ENCODE assay signal across 9 cellular contexts in the genomic region with DNA sequence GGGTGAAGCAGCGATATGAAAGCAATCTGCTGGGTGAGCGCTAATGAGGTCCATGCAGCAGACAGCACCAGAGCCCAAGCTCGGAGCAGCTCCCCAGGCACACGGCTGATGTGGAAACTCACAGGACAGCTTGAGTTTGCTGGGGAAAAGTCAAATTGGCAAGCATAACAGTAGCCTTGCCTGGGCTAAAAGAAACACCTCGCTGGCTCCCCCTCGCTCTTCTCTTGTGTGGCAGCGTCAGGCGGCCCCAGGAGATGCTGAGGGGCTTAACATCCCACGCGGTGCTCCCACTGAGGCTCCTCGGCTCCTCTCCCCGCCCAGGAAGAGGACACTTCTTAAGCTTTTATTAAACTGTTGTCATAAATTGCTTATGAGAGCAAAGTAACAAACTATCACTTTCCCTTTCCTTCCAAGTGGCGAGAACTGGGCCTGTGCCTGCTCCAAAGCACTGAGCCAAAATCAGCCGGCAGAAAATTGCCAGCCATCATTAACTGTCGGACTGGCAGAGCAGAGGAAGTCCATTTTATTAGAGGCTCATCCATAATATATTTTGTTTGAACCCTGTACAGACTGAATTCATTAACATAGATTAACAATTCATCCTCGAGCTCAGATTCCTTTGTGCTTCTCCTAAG.
DNase-seq lines count a peak whose midpoint lies in the region; ATAC-seq and TF ChIP-seq lines count a peak whose summit lies in the region.
"Had no signal": no experiment of that assay in that cellular context is flagged by ENCODE, and none has a peak within 500 bp of the region (broad histone marks: within the 10 kb centered on the region; RNA-seq: fewer than 3 reads in every experiment).

No MANE protein-coding gene starts in this region.

- no peaks in the 10 kb centered on the region for H3K9me3 ChIP-seq in hepatocyte (ENCODE audit: low read depth)

- H3K36me3 Mint-ChIP-seq in brain: peaks cover 31% of the 10 kb centered on the region
- peaks cover 0 to 10% (median 0%) of the 10 kb centered on the region in 3 donors for H3K36me3 Mint-ChIP-seq in naive thymus-derived CD8-positive, alpha-beta T cell

- H3K27me3 Mint-ChIP-seq in brain: no peaks in the 10 kb centered on the region
- no peaks in the 10 kb centered on the region for H3K27me3 Mint-ChIP-seq in naive thymus-derived CD8-positive, alpha-beta T cell

- peak overlapping the region; percentile 61 to 92 (median 79) for H3K4me3 Mint-ChIP-seq in brain
- H3K4me3 Mint-ChIP-seq in naive thymus-derived CD8-positive, alpha-beta T cell: no peak overlapping the region

- H3K9me2 ChIP-seq in hepatocyte (replicated peaks; ENCODE audit: insufficient read depth): no peaks in the 10 kb centered on the region

- H3K27me3 ChIP-seq in hepatocyte: no peaks in the 10 kb centered on the region

- H3K4me2 ChIP-seq in hepatocyte: peak overlapping the region; percentile 58

- POLR2A ChIA-PET in naive thymus-derived CD8-positive, alpha-beta T cell (lab: Charles Lee): interaction anchor here (0.6 kb wide), 1 partner anchor 29 kb away, joined by 3 read pairs; no protein-coding TSS in a partner anchor

- H3K4me3 ChIP-seq in hepatocyte (no peak overlapping the region), skeletal muscle cell (ENCODE audit: low read depth, low read length) (peak overlapping the region; percentile 24)

- peaks cover 38% of the 10 kb centered on the region for H3K4me1 Mint-ChIP-seq in brain
- peaks cover 10 to 16% (median 13%) of the 10 kb centered on the region in 4 donors for H3K4me1 Mint-ChIP-seq in naive thymus-derived CD8-positive, alpha-beta T cell

- no peak for TF ChIP-seq CTCF in brain (conservative IDR thresholded peaks at IDR 0.05)
- TF ChIP-seq CTCF in hepatocyte (IDR thresholded peaks at IDR 0.05; ENCODE audit: poor library complexity): no peak

- peak overlapping the region; percentile 35 for H3K27ac ChIP-seq in hepatocyte

- no peaks in the 10 kb centered on the region for H4K20me1 ChIP-seq in hepatocyte (ENCODE audit: insufficient read depth, poor library complexity, severe bottlenecking)

- H3K79me2 ChIP-seq in hepatocyte: peaks cover 4% of the 10 kb centered on the region

- 49% methylated on average over 16 of the region's 16 CpGs for WGBS in hepatocyte (ENCODE audit: low lambda C conversion rate, missing lambda C conversion rate)

- DNase-seq in G401 (ENCODE audit: low spot score) (peak; percentile 82), hepatocyte (ENCODE audit: low spot score) (no peak), skeletal muscle cell (ENCODE audit: low read depth) (no peak), activated T-cell treated with anti-CD3 and anti-CD28 coated beads for 4 hours (no peak), HK-2 (ENCODE audit: unreplicated experiment) (no peak), NCI-H69 (lab: John Stamatoyannopoulos, UW) (no peak)
- no peak for DNase-seq in naive thymus-derived CD8-positive, alpha-beta T cell
- DNase-seq: activated CD4-positive, alpha-beta T cell treated with anti-CD3 and anti-CD28 coated beads, Interleukin-2, amount 50 U/mL, for 4 hours had no signal

- H3K4me1 ChIP-seq in hepatocyte (ENCODE audit: insufficient read depth): no peaks in the 10 kb centered on the region

- ATAC-seq in naive thymus-derived CD8-positive, alpha-beta T cell: no peak

- in situ Hi-C loops in G401 (cut with HindIII; ENCODE audit: low sequenced_read_pairs): no loop called here

- peak overlapping the region; percentile 78 to 99 (median 92) for H3K27ac Mint-ChIP-seq in brain
- peak overlapping the region in 1 of 10 donors; percentile 47 for H3K27ac Mint-ChIP-seq in naive thymus-derived CD8-positive, alpha-beta T cell

- peaks cover 5 to 36% (median 21%) of the 10 kb centered on the region in 5 experiments for H3K9me3 Mint-ChIP-seq in brain
- H3K9me3 Mint-ChIP-seq in naive thymus-derived CD8-positive, alpha-beta T cell: peaks cover 0 to 7% (median 5%) of the 10 kb centered on the region in 9 donors

- H3K36me3 ChIP-seq in hepatocyte (replicated peaks; ENCODE audit: insufficient read depth, low read depth): no peaks in the 10 kb centered on the region

- no peak overlapping the region for H2AFZ ChIP-seq in hepatocyte

Comparison
In these comparisons a context has a peak if more than half of its experiments do, and no peak if none do; other contexts are left out.
1. H3K4me3 Mint-ChIP-seq: peak in brain (5 of 5); none in naive thymus-derived CD8-positive, alpha-beta T cell (0 of 10).